In genomic region chr11:67466367-67466766, GRCh38 we compare ENCODE assay signal across 14 cellular contexts. TPM values are rescaled to one million over a fixed set of nuclear protein-coding genes. Genes with fewer than 3 reads are reported as not detected.
DNase-seq lines count a peak whose midpoint lies in the region; ATAC-seq and TF ChIP-seq lines count a peak whose summit lies in the region.
"Had no signal": no experiment of that assay in that cellular context is flagged by ENCODE, and none has a peak within 500 bp of the region (broad histone marks: within the 10 kb centered on the region; RNA-seq: fewer than 3 reads in every experiment).

No MANE protein-coding gene starts in this region.

- H3K27me3 Mint-ChIP-seq in T-helper 17 cell = no peaks in the 10 kb centered on the region
- H3K27me3 Mint-ChIP-seq in type B pancreatic cell = no peaks in the 10 kb centered on the region

- H3K27ac Mint-ChIP-seq in T-helper 17 cell (peak overlapping the region; percentile 93), type B pancreatic cell (no peak overlapping the region)

- no peak overlapping the region for H3K9ac ChIP-seq in mammary epithelial cell (ENCODE audit: insufficient read depth, low read length)
- no peak overlapping the region for H3K9ac ChIP-seq in liver (ENCODE audit: low read depth in 1 of 2, low read length in 2 of 2)

- no peaks in the 10 kb centered on the region for H3K9me3 ChIP-seq in breast epithelium
- H3K9me3 ChIP-seq in mammary epithelial cell (replicated peaks; ENCODE audit: insufficient read depth, low read length) = no peaks in the 10 kb centered on the region
- no peaks in the 10 kb centered on the region for H3K9me3 ChIP-seq in T-helper 17 cell (ENCODE audit: control insufficient read depth, low read length, poor library complexity, severe bottlenecking)
- H3K9me3 ChIP-seq in liver (ENCODE audit: control insufficient read depth in 4 of 4, low read length in 3 of 4) = no peaks in the 10 kb centered on the region
- H3K9me3 ChIP-seq in hepatocyte (ENCODE audit: low read depth) = no peaks in the 10 kb centered on the region

- H3K9me3 Mint-ChIP-seq in type B pancreatic cell = no peaks in the 10 kb centered on the region
- H3K9me3 Mint-ChIP-seq: activated T-cell treated with anti-CD3 and anti-CD28 coated beads, Interleukin-2, amount 50 U/mL, for 4 hours had no signal

- H3K27me3 ChIP-seq in breast epithelium (no peaks in the 10 kb centered on the region), mammary epithelial cell (ENCODE audit: insufficient read depth, low read length) (no peaks in the 10 kb centered on the region), liver (ENCODE audit: control insufficient read depth in 4 of 4, insufficient read depth in 4 of 4, low read length in 3 of 4) (no peaks in the 10 kb centered on the region), hepatocyte (no peaks in the 10 kb centered on the region)

- in situ Hi-C loops in mammary epithelial cell (cut with MboI; ENCODE audit: low sequenced_read_pairs in 2 of 2) = no loop called here

- no peak overlapping the region for H3K4me2 ChIP-seq in mammary epithelial cell (ENCODE audit: insufficient read depth, low read depth, low read length)
- H3K4me2 ChIP-seq in hepatocyte = no peak overlapping the region

- no peak for TF ChIP-seq CTCF in breast epithelium (IDR thresholded peaks at IDR 0.05)
- TF ChIP-seq CTCF in mammary epithelial cell (conservative IDR thresholded peaks at IDR 0.05 in 1 of 2, IDR thresholded peaks at IDR 0.05 in 1 of 2; ENCODE audit: extremely low read depth in 1 of 2, insufficient read depth in 1 of 2, low read depth in 1 of 2, low read length in 2 of 2) = no peak
- TF ChIP-seq CTCF in liver (IDR thresholded peaks at IDR 0.05; ENCODE audit: low read depth, low read length, missing input control) = no peak
- no peak for TF ChIP-seq CTCF in type B pancreatic cell (conservative IDR thresholded peaks at IDR 0.05)
- TF ChIP-seq CTCF in hepatocyte (IDR thresholded peaks at IDR 0.05; ENCODE audit: poor library complexity) = no peak

- H4K20me1 ChIP-seq in mammary epithelial cell (ENCODE audit: insufficient read depth, low read length) (no peaks in the 10 kb centered on the region), hepatocyte (ENCODE audit: insufficient read depth, poor library complexity, severe bottlenecking) (no peaks in the 10 kb centered on the region)

- H2AFZ ChIP-seq in mammary epithelial cell (ENCODE audit: low read depth, low read length) = no peak overlapping the region
- no peak overlapping the region for H2AFZ ChIP-seq in hepatocyte

- H3K4me3 Mint-ChIP-seq in T-helper 17 cell = no peak overlapping the region
- peak overlapping the region; percentile 55 for H3K4me3 Mint-ChIP-seq in type B pancreatic cell
- H3K4me3 Mint-ChIP-seq: CD14-positive monocyte had no signal

- H3K36me3 ChIP-seq in breast epithelium = no peaks in the 10 kb centered on the region
- no peaks in the 10 kb centered on the region for H3K36me3 ChIP-seq in mammary epithelial cell (ENCODE audit: insufficient read depth, low read length)
- H3K36me3 ChIP-seq in liver (ENCODE audit: control insufficient read depth in 4 of 4, insufficient read depth in 3 of 4, low read depth in 1 of 4, low read length in 3 of 4) = no peaks in the 10 kb centered on the region
- no peaks in the 10 kb centered on the region for H3K36me3 ChIP-seq in hepatocyte (replicated peaks; ENCODE audit: insufficient read depth, low read depth)

- ATAC-seq in T-helper 17 cell (no peak), GM18502 (IDR thresholded peaks at IDR 0.05; ENCODE audit: poor library complexity, unreplicated experiment) (no peak), HG03442 (IDR thresholded peaks at IDR 0.05; ENCODE audit: unreplicated experiment) (no peak)
- ATAC-seq: activated T-cell treated with anti-CD3 and anti-CD28 coated beads, Interleukin-2, amount 50 U/mL, for 4 hours had no signal

- dilution Hi-C loops in mammary epithelial cell (cut with HindIII; ENCODE audit: low sequenced_read_pairs) = no loop called here

- TF ChIP-seq POLR2A in breast epithelium (IDR thresholded peaks at IDR 0.05) = no peak

- H3K9me2 ChIP-seq in hepatocyte (replicated peaks; ENCODE audit: insufficient read depth) = no peaks in the 10 kb centered on the region

- peaks cover 20% of the 10 kb centered on the region for H3K4me1 Mint-ChIP-seq in T-helper 17 cell
- H3K4me1 Mint-ChIP-seq in type B pancreatic cell (ENCODE audit: unreplicated experiment) = peaks cover 9% of the 10 kb centered on the region

- H3K27ac ChIP-seq in breast epithelium = peak overlapping the region; percentile 88 to 93
- no peak overlapping the region for H3K27ac ChIP-seq in mammary epithelial cell (ENCODE audit: insufficient read depth, low read depth, low read length)
- H3K27ac ChIP-seq in liver (ENCODE audit: low read depth in 1 of 2, low read length in 2 of 2) = peak overlapping the region; percentile 47 to 48
- no peak overlapping the region for H3K27ac ChIP-seq in hepatocyte

- no peak for DNase-seq in breast epithelium (ENCODE audit: low spot score in 2 of 2)
- DNase-seq in mammary epithelial cell = no peak
- no peak for DNase-seq in T-helper 17 cell
- no peak for DNase-seq in type B pancreatic cell (ENCODE audit: extremely low spot score, unreplicated experiment)
- DNase-seq in hepatocyte (ENCODE audit: low spot score) = no peak
- DNase-seq: activated T-cell treated with anti-CD3 and anti-CD28 coated beads, Interleukin-2, amount 50 U/mL, for 4 hours; KBM-7; NCI-H1930 had no signal

- H3K4me3 ChIP-seq in breast epithelium (no peak overlapping the region), mammary epithelial cell (replicated peaks in 1 of 3; ENCODE audit: insufficient read depth in 1 of 3, low read depth in 2 of 3, low read length in 3 of 3) (no peak overlapping the region), liver (ENCODE audit: low read depth in 1 of 3, low read length in 3 of 3) (no peak overlapping the region), hepatocyte (no peak overlapping the region)

- peaks cover 5 to 8% of the 10 kb centered on the region in 2 donors for H3K4me1 ChIP-seq in breast epithelium
- peaks cover 26% of the 10 kb centered on the region for H3K4me1 ChIP-seq in mammary epithelial cell (ENCODE audit: insufficient read depth, low read length)
- peaks cover 19 to 43% (median 31%) of the 10 kb centered on the region in 4 donors for H3K4me1 ChIP-seq in liver (ENCODE audit: control insufficient read depth in 4 of 4, insufficient read depth in 4 of 4, low read length in 3 of 4)
- peaks cover 8% of the 10 kb centered on the region for H3K4me1 ChIP-seq in hepatocyte (ENCODE audit: insufficient read depth)

- 72% methylated on average over 5 of the region's 5 CpGs for WGBS in mammary epithelial cell (ENCODE audit: low coverage, missing lambda C conversion rate)
- WGBS in liver = 71% methylated on average over 5 of the region's 5 CpGs
- 96% methylated on average over 5 of the region's 5 CpGs for WGBS in hepatocyte (ENCODE audit: low lambda C conversion rate, missing lambda C conversion rate)

- no peaks in the 10 kb centered on the region for H3K36me3 Mint-ChIP-seq in T-helper 17 cell (ENCODE audit: low read depth)
- no peaks in the 10 kb centered on the region for H3K36me3 Mint-ChIP-seq in type B pancreatic cell

- intact Hi-C loops in breast epithelium (cut with DNase I; ENCODE audit: low total_unique reads) (no loop called here), mammary epithelial cell (cut with micrococcal nuclease) (no loop called here)

- H3K79me2 ChIP-seq in mammary epithelial cell (ENCODE audit: insufficient read depth, low read length) = peaks cover 16% of the 10 kb centered on the region
- H3K79me2 ChIP-seq in hepatocyte = peaks cover 37% of the 10 kb centered on the region

- CTCF ChIA-PET in mammary epithelial cell (lab: Charles Lee; ENCODE audit: low non-redundant PET) = no interaction called here

- peak in 1 of 2 donors; percentile 13 for TF ChIP-seq RAD21 in liver (IDR thresholded peaks at IDR 0.05)

- no TSS peak for BruUV-seq in mammary epithelial cell (replicated peaks; lab: Mats Ljungman, UMichigan)

TF ChIP-seq in liver, 16 proteins besides CTCF, POLR2A, EP300 and RAD21 (continues in another document):
- no peak for TF ChIP-seq YY1 (IDR thresholded peaks at IDR 0.05)

RNA-seq across cellular contexts. Expression of gene TMEM134, which starts 2.7 kb away (rescaled TPM):
- total RNA-seq in breast epithelium (10 to 100 TPM; 37.8 to 54.2 (median 42.3) TPM), mammary epithelial cell (10 to 100 TPM; 55.3 to 69.4 TPM), T-helper 17 cell (10 to 100 TPM; 48.7 to 65.6 TPM), liver (10 to 100 TPM; 10.2 to 50.8 TPM), type B pancreatic cell (ENCODE audit: low replicate concordance) (41.7 and 46.6 TPM in 2 replicates), hepatocyte (40.9 and 43.2 TPM in 2 replicates)
- polyA plus RNA-seq in mammary epithelial cell (118 TPM), liver (10 to 100 TPM; 76.3 to 86.9 TPM), hepatocyte (93.7 and 107 TPM in 2 replicates)
- 5.5 TPM for polyA minus RNA-seq in mammary epithelial cell

RNA-seq across cellular contexts. Expression of gene CABP4, which starts 11.2 kb away (rescaled TPM):
- total RNA-seq in breast epithelium = 10 to 100 TPM in 1 of 3 donors, 1 to 10 TPM in 2; 3.5 to 10.7 (median 3.9) TPM
- 1 to 10 TPM; 1.8 to 5.8 TPM for total RNA-seq in mammary epithelial cell
- polyA plus RNA-seq in mammary epithelial cell = 0.52 TPM
- not detected for polyA minus RNA-seq in mammary epithelial cell
- total RNA-seq in T-helper 17 cell = 10 to 100 TPM in 1 of 2 donors, 1 to 10 TPM in 1; 7.5 to 12.1 TPM
- 1 to 10 TPM; 2.1 to 2.9 TPM for total RNA-seq in liver
- 1 to 10 TPM in 1 of 2 donors, under 1 TPM in 1; 0.85 to 1.2 TPM for polyA plus RNA-seq in liver
- not detected in 2 replicates for total RNA-seq in type B pancreatic cell (ENCODE audit: low replicate concordance)
- total RNA-seq in hepatocyte = not detected in 2 replicates
- polyA plus RNA-seq in hepatocyte = not detected in 2 replicates

RNA-seq across cellular contexts. Expression of gene GPR152, which starts 13.8 kb away (rescaled TPM):
- not detected for total RNA-seq in breast epithelium
- not detected for total RNA-seq in mammary epithelial cell
- polyA plus RNA-seq in mammary epithelial cell = not detected
- not detected for polyA minus RNA-seq in mammary epithelial cell
- total RNA-seq in T-helper 17 cell = not detected
- not detected for total RNA-seq in liver
- polyA plus RNA-seq in liver = not detected
- not detected in 2 replicates for total RNA-seq in type B pancreatic cell (ENCODE audit: low replicate concordance)
- total RNA-seq in hepatocyte = not detected in 2 replicates
- not detected in 2 replicates for polyA plus RNA-seq in hepatocyte
- total RNA-seq: activated T-cell treated with anti-CD3 and anti-CD28 coated beads, Interleukin-2, amount 50 U/mL, for 4 hours; mesenteric fat pad; posterior vena cava had no signal
- polyA plus RNA-seq: CD14-positive monocyte had no signal

RNA-seq across cellular contexts. Expression of gene AIP, which starts 16.5 kb away (rescaled TPM):
- total RNA-seq in breast epithelium = 10 to 100 TPM; 66.4 to 84.5 (median 69.8) TPM
- total RNA-seq in mammary epithelial cell = 10 to 100 TPM; 34.5 to 36.2 TPM
- polyA plus RNA-seq in mammary epithelial cell = 61.3 TPM
- 10.2 TPM for polyA minus RNA-seq in mammary epithelial cell
- 100 to 1,000 TPM in 1 of 2 donors, 10 to 100 TPM in 1; 98.3 to 109 TPM for total RNA-seq in T-helper 17 cell
- total RNA-seq in liver = 10 to 100 TPM; 17.6 to 21.5 TPM
- polyA plus RNA-seq in liver = 10 to 100 TPM; 24.7 to 28.2 TPM
- total RNA-seq in type B pancreatic cell (ENCODE audit: low replicate concordance) = 32.4 and 47.6 TPM in 2 replicates
- 35.3 and 50.7 TPM in 2 replicates for total RNA-seq in hepatocyte
- polyA plus RNA-seq in hepatocyte = 44.0 and 45.2 TPM in 2 replicates

RNA-seq across cellular contexts. Expression of gene CORO1B, which starts 23.1 kb away (rescaled TPM):
- total RNA-seq in breast epithelium (10 to 100 TPM; 73.6 to 84.3 (median 80.0) TPM), mammary epithelial cell (10 to 100 TPM; 62.8 to 74.4 TPM), T-helper 17 cell (10 to 100 TPM; 46.1 to 75.4 TPM), liver (10 to 100 TPM; 34.4 to 41.4 TPM), type B pancreatic cell (ENCODE audit: low replicate concordance) (77.4 and 90.2 TPM in 2 replicates), hepatocyte (104 and 118 TPM in 2 replicates)
- polyA plus RNA-seq in mammary epithelial cell (77.3 TPM), liver (10 to 100 TPM; 14.1 to 38.4 TPM), hepatocyte (150 and 152 TPM in 2 replicates)
- polyA minus RNA-seq in mammary epithelial cell = 50.2 TPM

Comparison
In these comparisons a context has a peak if more than half of its experiments do, and no peak if none do; other contexts are left out.
1. H3K27ac ChIP-seq: peak in breast epithelium (2 of 2) and liver (2 of 2); none in mammary epithelial cell (single experiment) and hepatocyte (single experiment).